21 cellular contexts compared by ENCODE assay signal in the genomic region with DNA sequence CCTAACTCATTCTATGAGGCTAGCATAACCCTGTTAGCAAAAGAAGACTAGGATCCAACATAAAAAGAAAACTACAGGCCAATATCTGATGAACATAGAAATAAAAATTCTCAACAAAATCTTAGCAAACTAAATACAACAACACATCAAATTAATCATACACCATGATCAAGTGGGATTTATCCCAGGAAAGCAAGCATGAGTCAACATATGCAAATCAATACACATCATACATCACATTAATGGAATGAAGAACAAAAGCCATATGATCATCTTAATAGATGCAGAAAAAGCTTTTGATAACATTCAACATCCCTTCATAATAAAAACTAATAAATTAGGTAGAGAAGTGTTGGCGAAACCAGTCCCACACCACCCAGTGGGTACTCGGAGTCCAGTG.
DNase-seq lines count a peak whose midpoint lies in the region; ATAC-seq and TF ChIP-seq lines count a peak whose summit lies in the region.
"Had no signal": no experiment of that assay in that cellular context is flagged by ENCODE, and none has a peak within 500 bp of the region (broad histone marks: within the 10 kb centered on the region; RNA-seq: fewer than 3 reads in every experiment).

No MANE protein-coding gene starts in this region.

- DNase-seq in MCF 10A (ENCODE audit: unreplicated experiment) (no peak), breast epithelium (ENCODE audit: low spot score in 2 of 2) (no peak), epithelial cell of esophagus (ENCODE audit: low read depth) (peak; percentile 15), foreskin keratinocyte (no peak), T-helper 2 cell (no peak), MG63 (no peak)
- DNase-seq: Caco-2; CD4-positive, CD25-positive, alpha-beta regulatory T cell; CD8-positive, alpha-beta T cell; DMS153; DND-41; GDM1; H9; HFFc6 had no signal

- CTCF ChIA-PET in MCF 10A (lab: Yijun Ruan, JAX): interaction anchor here (1.9 to 3.5 kb wide), 2 partner anchors 11 to 379 kb away, joined by 7 to 11 read pairs; no protein-coding TSS in a partner anchor

- H3K4me3 ChIP-seq in breast epithelium (no peak overlapping the region), epithelial cell of esophagus (ENCODE audit: low read length) (no peak overlapping the region), MG63 (no peak overlapping the region)
- H3K4me3 ChIP-seq: BLaER1, GM12878, GM23338 had no signal

- H3K36me3 ChIP-seq in breast epithelium (no peaks in the 10 kb centered on the region), MG63 (no peaks in the 10 kb centered on the region)
- H3K36me3 ChIP-seq: BLaER1 had no signal

- ATAC-seq in foreskin keratinocyte (peak; percentile 44), GM18907 (IDR thresholded peaks at IDR 0.05; ENCODE audit: unreplicated experiment) (no peak)
- ATAC-seq: CD8-positive, alpha-beta T cell; GM12878; GM23338 had no signal

- POLR2A ChIA-PET in MCF 10A (lab: Yijun Ruan, JAX): no interaction called here

- TF ChIP-seq CTCF in MCF 10A (IDR thresholded peaks at IDR 0.05; ENCODE audit: unreplicated experiment) (no peak), breast epithelium (IDR thresholded peaks at IDR 0.05) (no peak), epithelial cell of esophagus (IDR thresholded peaks at IDR 0.05; ENCODE audit: insufficient read depth, low read depth, low read length, missing control alignments) (no peak), foreskin keratinocyte (conservative IDR thresholded peaks at IDR 0.05) (no peak)

- TF ChIP-seq POLR2A in breast epithelium (IDR thresholded peaks at IDR 0.05): no peak

- no peaks in the 10 kb centered on the region for H3K36me3 Mint-ChIP-seq in MCF 10A (ENCODE audit: insufficient read depth, unreplicated experiment)
- H3K36me3 Mint-ChIP-seq: CD4-positive, CD25-positive, alpha-beta regulatory T cell; CD8-positive, alpha-beta T cell had no signal

- intact Hi-C loops in MCF 10A (cut with micrococcal nuclease): no loop called here
- intact Hi-C loops in breast epithelium (cut with DNase I; ENCODE audit: low total_unique reads): no loop called here

- H3K27me3 Mint-ChIP-seq in MCF 10A (ENCODE audit: insufficient read depth, unreplicated experiment): no peaks in the 10 kb centered on the region
- H3K27me3 Mint-ChIP-seq: B cell; CD4-positive, CD25-positive, alpha-beta regulatory T cell had no signal

- H3K4me1 Mint-ChIP-seq in MCF 10A (ENCODE audit: insufficient read depth, unreplicated experiment): no peaks in the 10 kb centered on the region
- H3K4me1 Mint-ChIP-seq: B cell; CD4-positive, CD25-positive, alpha-beta regulatory T cell; GM23338; H9 had no signal

- H3K4me3 Mint-ChIP-seq in MCF 10A (ENCODE audit: unreplicated experiment): no peak overlapping the region
- H3K4me3 Mint-ChIP-seq: B cell; CD4-positive, CD25-positive, alpha-beta regulatory T cell; CD8-positive, alpha-beta T cell; GM23338; H9; HFFc6 had no signal

- H3K9me3 ChIP-seq in breast epithelium (peaks cover 11 to 12% of the 10 kb centered on the region in 2 donors), MG63 (no peaks in the 10 kb centered on the region)

- BruUV-seq in MCF 10A (replicated peaks; lab: Mats Ljungman, UMichigan): no TSS peak

- H3K27ac ChIP-seq in breast epithelium: no peak overlapping the region
- H3K27ac ChIP-seq in foreskin keratinocyte: no peak overlapping the region
- H3K27ac ChIP-seq: 22Rv1, BLaER1, C4-2B had no signal

- peaks cover 24% of the 10 kb centered on the region for H3K9me3 Mint-ChIP-seq in MCF 10A (ENCODE audit: unreplicated experiment)

- no peaks in the 10 kb centered on the region for H3K4me1 ChIP-seq in breast epithelium
- no peaks in the 10 kb centered on the region for H3K4me1 ChIP-seq in foreskin keratinocyte
- H3K4me1 ChIP-seq: BLaER1, Caco-2 had no signal

- no peaks in the 10 kb centered on the region for H3K27me3 ChIP-seq in breast epithelium
- H3K27me3 ChIP-seq in foreskin keratinocyte: no peaks in the 10 kb centered on the region
- H3K27me3 ChIP-seq in MG63: no peaks in the 10 kb centered on the region
- H3K27me3 ChIP-seq: BLaER1 had no signal

- H3K27ac Mint-ChIP-seq in MCF 10A (ENCODE audit: low read depth, unreplicated experiment): peak overlapping the region; percentile 34
- H3K27ac Mint-ChIP-seq: B cell; CD4-positive, CD25-positive, alpha-beta regulatory T cell; CD8-positive, alpha-beta T cell; GM23338; H9; HFFc6 had no signal
